ENCODE assay signal across 1 cellular context in genomic region chr13:29594710-29595379, GRCh38.
TF ChIP-seq lines count a peak whose summit lies in the region.

No MANE protein-coding gene starts in this region.

TF ChIP-seq in K562, 482 proteins besides CTCF, POLR2A, EP300 and RAD21 (continued from another document):
- TF ChIP-seq PCBP1 (IDR thresholded peaks at IDR 0.05; ENCODE audit: low read depth, low read length, poor library complexity, severe bottlenecking): peak; percentile 51
- TF ChIP-seq PHF8 (IDR thresholded peaks at IDR 0.05; ENCODE audit: borderline replicate concordance, low read length): peak; percentile 43; the same call in 1 of the 2 replicates
- TF ChIP-seq SAFB (IDR thresholded peaks at IDR 0.05; ENCODE audit: borderline replicate concordance, low read depth, low read length): no peak
- peak; percentile 64; the same call in 1 of the 2 replicates for TF ChIP-seq KAT7 (CRISPR knock-in tag; IDR thresholded peaks at IDR 0.05; ENCODE audit: borderline replicate concordance)
- peak; percentile 48 for TF ChIP-seq CCNT2 (IDR thresholded peaks at IDR 0.05; ENCODE audit: borderline replicate concordance, extremely low read depth, insufficient read length, low read depth, low read length)
- no peak for TF ChIP-seq ZNF347 (CRISPR knock-in tag; IDR thresholded peaks at IDR 0.05; ENCODE audit: low read depth)
- peak; percentile 97 for TF ChIP-seq MYC (IDR thresholded peaks at IDR 0.05; ENCODE audit: low read depth, low read length)
- no peak for TF ChIP-seq MYC (CRISPR knock-in tag; IDR thresholded peaks at IDR 0.05; ENCODE audit: borderline replicate concordance, low read depth)
- no peak for TF ChIP-seq HDAC2 (IDR thresholded peaks at IDR 0.05)
- peak; percentile 62; the same call in 1 of the 2 replicates for TF ChIP-seq FOSL1 (tag; conservative IDR thresholded peaks at IDR 0.05)
- TF ChIP-seq GABPB1 (CRISPR knock-in tag; IDR thresholded peaks at IDR 0.05): no peak
- TF ChIP-seq CREB1 (IDR thresholded peaks at IDR 0.05): no peak
- TF ChIP-seq CREB1 (CRISPR knock-in tag; IDR thresholded peaks at IDR 0.05): no peak
- TF ChIP-seq ZNF766 (CRISPR knock-in tag; conservative IDR thresholded peaks at IDR 0.05): peak; percentile 32; the same call in 1 of the 2 replicates
- TF ChIP-seq ZSCAN32 (CRISPR knock-in tag; IDR thresholded peaks at IDR 0.05): peak; percentile 88
- TF ChIP-seq ZNF717 (CRISPR knock-in tag; IDR thresholded peaks at IDR 0.05): no peak
- no peak for TF ChIP-seq SIN3B (IDR thresholded peaks at IDR 0.05; ENCODE audit: low read depth)
- TF ChIP-seq RBM14 (IDR thresholded peaks at IDR 0.05; ENCODE audit: borderline replicate concordance, insufficient read depth, low read depth, low read length): 0 out of 2 replicates have a peak, but pooled peaks have one; percentile 29
- 0 out of 2 replicates have a peak, but pooled peaks have one; percentile 68 for TF ChIP-seq NR3C1 (CRISPR knock-in tag; IDR thresholded peaks at IDR 0.05)
- no peak for TF ChIP-seq HLTF (IDR thresholded peaks at IDR 0.05)
- 0 out of 2 replicates have a peak, but pooled peaks have one; percentile 21 for TF ChIP-seq FOXP4 (CRISPR knock-in tag; IDR thresholded peaks at IDR 0.05; ENCODE audit: borderline replicate concordance)
- TF ChIP-seq EGR1 (conservative IDR thresholded peaks at IDR 0.05): peak; percentile 74
- TF ChIP-seq JUND (IDR thresholded peaks at IDR 0.05; ENCODE audit: borderline replicate concordance, low read depth, low read length): peak; percentile 44; the same call in 1 of the 2 replicates
- no peak for TF ChIP-seq JUND (tag; IDR thresholded peaks at IDR 0.05; ENCODE audit: borderline replicate concordance, low read depth, low read length)
- TF ChIP-seq CEBPG (CRISPR knock-in tag; IDR thresholded peaks at IDR 0.05): peak; percentile 97
- peak; percentile 92 to 94 for TF ChIP-seq CEBPG (tag; conservative IDR thresholded peaks at IDR 0.05 in 1 of 2, IDR thresholded peaks at IDR 0.05 in 1 of 2)
- TF ChIP-seq, protein P1, sequence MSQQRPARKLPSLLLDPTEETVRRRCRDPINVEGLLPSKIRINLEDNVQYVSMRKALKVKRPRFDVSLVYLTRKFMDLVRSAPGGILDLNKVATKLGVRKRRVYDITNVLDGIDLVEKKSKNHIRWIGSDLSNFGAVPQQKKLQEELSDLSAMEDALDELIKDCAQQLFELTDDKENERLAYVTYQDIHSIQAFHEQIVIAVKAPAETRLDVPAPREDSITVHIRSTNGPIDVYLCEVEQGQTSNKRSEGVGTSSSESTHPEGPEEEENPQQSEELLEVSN (IDR thresholded peaks at IDR 0.05; ENCODE audit: borderline replicate concordance in 1 of 2, extremely low read depth in 1 of 2, insufficient read depth in 1 of 2, insufficient read length in 1 of 2, low read depth in 1 of 2, low read length in 1 of 2, poor library complexity in 1 of 2, severe bottlenecking in 1 of 2): peak in 1 of 2 experiments; percentile 54
- TF ChIP-seq HNRNPL (IDR thresholded peaks at IDR 0.05; ENCODE audit: low read depth, low read length): 0 out of 2 replicates have a peak, but pooled peaks have one; percentile 59
- no peak for TF ChIP-seq USF2 (CRISPR knock-in tag; IDR thresholded peaks at IDR 0.05)
- TF ChIP-seq CEBPB (tag; IDR thresholded peaks at IDR 0.05): peak; percentile 84
- TF ChIP-seq, protein P2, sequence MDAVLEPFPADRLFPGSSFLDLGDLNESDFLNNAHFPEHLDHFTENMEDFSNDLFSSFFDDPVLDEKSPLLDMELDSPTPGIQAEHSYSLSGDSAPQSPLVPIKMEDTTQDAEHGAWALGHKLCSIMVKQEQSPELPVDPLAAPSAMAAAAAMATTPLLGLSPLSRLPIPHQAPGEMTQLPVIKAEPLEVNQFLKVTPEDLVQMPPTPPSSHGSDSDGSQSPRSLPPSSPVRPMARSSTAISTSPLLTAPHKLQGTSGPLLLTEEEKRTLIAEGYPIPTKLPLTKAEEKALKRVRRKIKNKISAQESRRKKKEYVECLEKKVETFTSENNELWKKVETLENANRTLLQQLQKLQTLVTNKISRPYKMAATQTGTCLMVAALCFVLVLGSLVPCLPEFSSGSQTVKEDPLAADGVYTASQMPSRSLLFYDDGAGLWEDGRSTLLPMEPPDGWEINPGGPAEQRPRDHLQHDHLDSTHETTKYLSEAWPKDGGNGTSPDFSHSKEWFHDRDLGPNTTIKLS (IDR thresholded peaks at IDR 0.05; ENCODE audit: borderline replicate concordance, low read depth): peak; percentile 50; the same call in 1 of the 2 replicates
- TF ChIP-seq PRPF4 (IDR thresholded peaks at IDR 0.05; ENCODE audit: insufficient read depth, low read depth, low read length, poor library complexity, severe bottlenecking): no peak
- TF ChIP-seq YY1 (IDR thresholded peaks at IDR 0.05; ENCODE audit: borderline replicate concordance in 1 of 3, control insufficient read depth in 1 of 3, extremely low read depth in 1 of 3, insufficient read depth in 3 of 3, insufficient read length in 1 of 3, insufficient replicate concordance in 2 of 3, low read depth in 1 of 3, low read length in 2 of 3): peak; percentile 44 to 85 (median 58)
- TF ChIP-seq JUN (IDR thresholded peaks at IDR 0.05; ENCODE audit: borderline replicate concordance, low read depth, low read length): peak; percentile 34; the same call in 1 of the 2 replicates
- no peak for TF ChIP-seq JUN (CRISPR knock-in tag; IDR thresholded peaks at IDR 0.05; ENCODE audit: borderline replicate concordance)
- peak; percentile 61; the same call in 1 of the 2 replicates for TF ChIP-seq ATF7 (IDR thresholded peaks at IDR 0.05)
- TF ChIP-seq HMGN3 (IDR thresholded peaks at IDR 0.05; ENCODE audit: borderline replicate concordance, extremely low read depth, insufficient read length, low read depth, low read length): peak; percentile 29
- no peak for TF ChIP-seq SRSF9 (IDR thresholded peaks at IDR 0.05; ENCODE audit: borderline replicate concordance, low read depth, low read length)
- TF ChIP-seq, protein P3, sequence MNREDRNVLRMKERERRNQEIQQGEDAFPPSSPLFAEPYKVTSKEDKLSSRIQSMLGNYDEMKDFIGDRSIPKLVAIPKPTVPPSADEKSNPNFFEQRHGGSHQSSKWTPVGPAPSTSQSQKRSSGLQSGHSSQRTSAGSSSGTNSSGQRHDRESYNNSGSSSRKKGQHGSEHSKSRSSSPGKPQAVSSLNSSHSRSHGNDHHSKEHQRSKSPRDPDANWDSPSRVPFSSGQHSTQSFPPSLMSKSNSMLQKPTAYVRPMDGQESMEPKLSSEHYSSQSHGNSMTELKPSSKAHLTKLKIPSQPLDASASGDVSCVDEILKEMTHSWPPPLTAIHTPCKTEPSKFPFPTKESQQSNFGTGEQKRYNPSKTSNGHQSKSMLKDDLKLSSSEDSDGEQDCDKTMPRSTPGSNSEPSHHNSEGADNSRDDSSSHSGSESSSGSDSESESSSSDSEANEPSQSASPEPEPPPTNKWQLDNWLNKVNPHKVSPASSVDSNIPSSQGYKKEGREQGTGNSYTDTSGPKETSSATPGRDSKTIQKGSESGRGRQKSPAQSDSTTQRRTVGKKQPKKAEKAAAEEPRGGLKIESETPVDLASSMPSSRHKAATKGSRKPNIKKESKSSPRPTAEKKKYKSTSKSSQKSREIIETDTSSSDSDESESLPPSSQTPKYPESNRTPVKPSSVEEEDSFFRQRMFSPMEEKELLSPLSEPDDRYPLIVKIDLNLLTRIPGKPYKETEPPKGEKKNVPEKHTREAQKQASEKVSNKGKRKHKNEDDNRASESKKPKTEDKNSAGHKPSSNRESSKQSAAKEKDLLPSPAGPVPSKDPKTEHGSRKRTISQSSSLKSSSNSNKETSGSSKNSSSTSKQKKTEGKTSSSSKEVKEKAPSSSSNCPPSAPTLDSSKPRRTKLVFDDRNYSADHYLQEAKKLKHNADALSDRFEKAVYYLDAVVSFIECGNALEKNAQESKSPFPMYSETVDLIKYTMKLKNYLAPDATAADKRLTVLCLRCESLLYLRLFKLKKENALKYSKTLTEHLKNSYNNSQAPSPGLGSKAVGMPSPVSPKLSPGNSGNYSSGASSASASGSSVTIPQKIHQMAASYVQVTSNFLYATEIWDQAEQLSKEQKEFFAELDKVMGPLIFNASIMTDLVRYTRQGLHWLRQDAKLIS (CRISPR knock-in tag; IDR thresholded peaks at IDR 0.05): peak; percentile 56; the same call in 1 of the 2 replicates
- TF ChIP-seq ELF2 (CRISPR knock-in tag; IDR thresholded peaks at IDR 0.05): no peak
- peak; percentile 45 for TF ChIP-seq KDM5B (IDR thresholded peaks at IDR 0.05; ENCODE audit: insufficient replicate concordance, low read depth, low read length)
- TF ChIP-seq CBFB (CRISPR knock-in tag; IDR thresholded peaks at IDR 0.05): no peak
- no peak for TF ChIP-seq ZNF24 (IDR thresholded peaks at IDR 0.05)
- peak; percentile 83 for TF ChIP-seq CHD1 (IDR thresholded peaks at IDR 0.05; ENCODE audit: low read length)
- TF ChIP-seq, protein P4, sequence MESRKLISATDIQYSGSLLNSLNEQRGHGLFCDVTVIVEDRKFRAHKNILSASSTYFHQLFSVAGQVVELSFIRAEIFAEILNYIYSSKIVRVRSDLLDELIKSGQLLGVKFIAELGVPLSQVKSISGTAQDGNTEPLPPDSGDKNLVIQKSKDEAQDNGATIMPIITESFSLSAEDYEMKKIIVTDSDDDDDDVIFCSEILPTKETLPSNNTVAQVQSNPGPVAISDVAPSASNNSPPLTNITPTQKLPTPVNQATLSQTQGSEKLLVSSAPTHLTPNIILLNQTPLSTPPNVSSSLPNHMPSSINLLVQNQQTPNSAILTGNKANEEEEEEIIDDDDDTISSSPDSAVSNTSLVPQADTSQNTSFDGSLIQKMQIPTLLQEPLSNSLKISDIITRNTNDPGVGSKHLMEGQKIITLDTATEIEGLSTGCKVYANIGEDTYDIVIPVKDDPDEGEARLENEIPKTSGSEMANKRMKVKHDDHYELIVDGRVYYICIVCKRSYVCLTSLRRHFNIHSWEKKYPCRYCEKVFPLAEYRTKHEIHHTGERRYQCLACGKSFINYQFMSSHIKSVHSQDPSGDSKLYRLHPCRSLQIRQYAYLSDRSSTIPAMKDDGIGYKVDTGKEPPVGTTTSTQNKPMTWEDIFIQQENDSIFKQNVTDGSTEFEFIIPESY (CRISPR knock-in tag; IDR thresholded peaks at IDR 0.05): 0 out of 2 replicates have a peak, but pooled peaks have one; percentile 11
- TF ChIP-seq FIP1L1 (IDR thresholded peaks at IDR 0.05; ENCODE audit: low read depth, low read length, poor library complexity, severe bottlenecking): peak; percentile 72
- TF ChIP-seq MNT (conservative IDR thresholded peaks at IDR 0.05): peak in 1 of 2 experiments; percentile 75; a peak in 3 of 4 replicates
- TF ChIP-seq YBX1 (IDR thresholded peaks at IDR 0.05): no peak
- TF ChIP-seq KDM1A (IDR thresholded peaks at IDR 0.05): no peak
- TF ChIP-seq, protein P5, sequence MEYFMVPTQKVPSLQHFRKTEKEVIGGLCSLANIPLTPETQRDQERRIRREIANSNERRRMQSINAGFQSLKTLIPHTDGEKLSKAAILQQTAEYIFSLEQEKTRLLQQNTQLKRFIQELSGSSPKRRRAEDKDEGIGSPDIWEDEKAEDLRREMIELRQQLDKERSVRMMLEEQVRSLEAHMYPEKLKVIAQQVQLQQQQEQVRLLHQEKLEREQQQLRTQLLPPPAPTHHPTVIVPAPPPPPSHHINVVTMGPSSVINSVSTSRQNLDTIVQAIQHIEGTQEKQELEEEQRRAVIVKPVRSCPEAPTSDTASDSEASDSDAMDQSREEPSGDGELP (CRISPR knock-in tag; IDR thresholded peaks at IDR 0.05; ENCODE audit: borderline replicate concordance): peak; percentile 60; the same call in 1 of the 2 replicates
- TF ChIP-seq, protein P6, sequence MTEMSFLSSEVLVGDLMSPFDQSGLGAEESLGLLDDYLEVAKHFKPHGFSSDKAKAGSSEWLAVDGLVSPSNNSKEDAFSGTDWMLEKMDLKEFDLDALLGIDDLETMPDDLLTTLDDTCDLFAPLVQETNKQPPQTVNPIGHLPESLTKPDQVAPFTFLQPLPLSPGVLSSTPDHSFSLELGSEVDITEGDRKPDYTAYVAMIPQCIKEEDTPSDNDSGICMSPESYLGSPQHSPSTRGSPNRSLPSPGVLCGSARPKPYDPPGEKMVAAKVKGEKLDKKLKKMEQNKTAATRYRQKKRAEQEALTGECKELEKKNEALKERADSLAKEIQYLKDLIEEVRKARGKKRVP (CRISPR knock-in tag; IDR thresholded peaks at IDR 0.05): peak; percentile 96
